19 cellular contexts compared by ENCODE assay signal in genomic region chr16:66346221-66346620, GRCh38. TPM values are rescaled to one million over a fixed set of nuclear protein-coding genes. Genes with fewer than 3 reads are reported as not detected.
"Had no signal": no experiment of that assay in that cellular context is flagged by ENCODE, and none has a peak within 500 bp of the region (broad histone marks: within the 10 kb centered on the region; RNA-seq: fewer than 3 reads in every experiment).

No MANE protein-coding gene starts in this region.

- H3K4me3 ChIP-seq: tibial artery had no signal

- H3K9me3 ChIP-seq: tibial artery had no signal

- H3K4me3 Mint-ChIP-seq: activated CD4-positive, alpha-beta memory T cell treated with anti-CD3 and anti-CD28 coated beads for 36 hours; activated naive CD8-positive, alpha-beta T cell treated with anti-CD3 and anti-CD28 coated beads for 36 hours; T-helper 17 cell had no signal

- ATAC-seq: left colon, T-helper 17 cell had no signal

- FAIRE-seq: endometrium, keratinocyte had no signal

- H3K36me3 Mint-ChIP-seq: activated CD4-positive, alpha-beta memory T cell treated with anti-CD3 and anti-CD28 coated beads for 36 hours; activated naive CD8-positive, alpha-beta T cell treated with anti-CD3 and anti-CD28 coated beads for 36 hours had no signal

- H3K27ac Mint-ChIP-seq: activated CD4-positive, alpha-beta memory T cell treated with anti-CD3 and anti-CD28 coated beads for 36 hours; activated naive CD8-positive, alpha-beta T cell treated with anti-CD3 and anti-CD28 coated beads for 36 hours; T-helper 17 cell had no signal

- DNase-seq: activated CD4-positive, alpha-beta memory T cell treated with anti-CD3 and anti-CD28 coated beads for 36 hours; activated CD4-positive, alpha-beta T cell treated with anti-CD3 and anti-CD28 coated beads for 48 hours; activated naive CD4-positive, alpha-beta T cell treated with Interleukin-2 at 50 U/mL for 16 hours; activated naive CD8-positive, alpha-beta T cell treated with anti-CD3 and anti-CD28 coated beads for 36 hours; activated T-cell treated with anti-CD3 and anti-CD28 coated beads, Interleukin-2, amount 50 U/mL, for 48 hours; amniotic stem cell; foreskin fibroblast; left colon; mesenchymal stem cell; stimulated activated CD4-positive, alpha-beta T cell treated with anti-CD3 and anti-CD28 coated beads, Interleukin-4, amount 100 ng/mL, for 24 hours; stimulated activated naive CD4-positive, alpha-beta T cell treated with Interleukin-2 at 50 U/mL for 16 hours; substantia nigra; T-helper 17 cell; tibial artery had no signal

- H3K4me1 Mint-ChIP-seq: activated naive CD8-positive, alpha-beta T cell treated with anti-CD3 and anti-CD28 coated beads for 36 hours had no signal

- H3K9me3 Mint-ChIP-seq: activated CD4-positive, alpha-beta memory T cell treated with anti-CD3 and anti-CD28 coated beads for 36 hours; activated naive CD8-positive, alpha-beta T cell treated with anti-CD3 and anti-CD28 coated beads for 36 hours had no signal

- H3K27ac ChIP-seq: tibial artery had no signal

- H3K36me3 ChIP-seq: tibial artery had no signal

RNA-seq across cellular contexts. Expression of gene CDH5, which starts 20.3 kb away (rescaled TPM):
- total RNA-seq: activated CD4-positive, alpha-beta memory T cell treated with anti-CD3 and anti-CD28 coated beads for 36 hours; activated naive CD8-positive, alpha-beta T cell treated with anti-CD3 and anti-CD28 coated beads for 36 hours; fibroblast of lung; myocyte; T-helper 17 cell had no signal
- polyA plus RNA-seq: neural cell had no signal
